ENCODE assay signal across 16 cellular contexts in genomic region chr5:41575110-41575779, GRCh38.
DNase-seq lines count a peak whose midpoint lies in the region; ATAC-seq and TF ChIP-seq lines count a peak whose summit lies in the region.
"Had no signal": no experiment of that assay in that cellular context is flagged by ENCODE, and none has a peak within 500 bp of the region (broad histone marks: within the 10 kb centered on the region; RNA-seq: fewer than 3 reads in every experiment).

No MANE protein-coding gene starts in this region.

- H3K4me1 ChIP-seq in BE2C: no peaks in the 10 kb centered on the region
- H3K4me1 ChIP-seq: Peyer's patch had no signal

- peak overlapping the region; percentile 84 for H3K27ac Mint-ChIP-seq in WTC11
- H3K27ac Mint-ChIP-seq: CD4-positive, alpha-beta memory T cell; T-helper 1 cell treated with Interleukin-12 subunit alpha and Interleukin-12 subunit beta and Interleukin-4 antibody, amounts not matched to agents 30 μg/mL and 1 μg/mL, for 36 hours had no signal

- H3K4me3 ChIP-seq in BE2C (ENCODE audit: low read depth, low read length): no peak overlapping the region
- no peak overlapping the region for H3K4me3 ChIP-seq in H7 (ENCODE audit: insufficient read depth, low read depth, low read length)
- H3K4me3 ChIP-seq: MG63, Peyer's patch had no signal

- H3K9me3 Mint-ChIP-seq in WTC11: peaks cover 21% of the 10 kb centered on the region

- CTCF ChIA-PET in WTC11 (lab: Charles Lee): no interaction called here

- H3K9me3 ChIP-seq in BE2C: no peaks in the 10 kb centered on the region
- H3K9me3 ChIP-seq: MG63, Peyer's patch had no signal

- H3K36me3 ChIP-seq in BE2C (no peaks in the 10 kb centered on the region), H7 (replicated peaks; ENCODE audit: control insufficient read depth, insufficient read depth, low read length) (no peaks in the 10 kb centered on the region)
- H3K36me3 ChIP-seq: MG63, Peyer's patch had no signal

- no peaks in the 10 kb centered on the region for H3K27me3 ChIP-seq in BE2C
- H3K27me3 ChIP-seq in H7 (ENCODE audit: control insufficient read depth, insufficient read depth, low read length): no peaks in the 10 kb centered on the region
- H3K27me3 ChIP-seq: MG63, Peyer's patch had no signal

- H3K36me3 Mint-ChIP-seq in WTC11: peaks cover 14% of the 10 kb centered on the region
- H3K36me3 Mint-ChIP-seq: CD4-positive, alpha-beta memory T cell had no signal

- H3K27me3 Mint-ChIP-seq in WTC11 (ENCODE audit: low read depth): peaks cover 3% of the 10 kb centered on the region; the same call in 1 of the 2 replicates

- DNase-seq in BE2C: peak; percentile 32
- DNase-seq in H7: peak; percentile 36
- DNase-seq in WTC11 (ENCODE audit: low spot score): peak; percentile 25
- peak; percentile 57 for DNase-seq in iPS-NIHi7 (ENCODE audit: extremely low spot score)
- DNase-seq: Calu3; CD4-positive, alpha-beta memory T cell; Karpas-422; MG63; NCI-H1092; NCI-H1694; Peyer's patch; Right ventricle myocardium superior had no signal

- ATAC-seq in WTC11 (peak; percentile 98), GM19397 (IDR thresholded peaks at IDR 0.05; ENCODE audit: unreplicated experiment) (no peak), GM21360 (IDR thresholded peaks at IDR 0.05; ENCODE audit: unreplicated experiment) (no peak), HG03095 (IDR thresholded peaks at IDR 0.05; ENCODE audit: unreplicated experiment) (no peak)

- peaks cover 30% of the 10 kb centered on the region for H3K4me1 Mint-ChIP-seq in WTC11
- H3K4me1 Mint-ChIP-seq: CD4-positive, alpha-beta memory T cell had no signal

- POLR2A ChIA-PET in WTC11 (lab: Charles Lee): no interaction called here

- TF ChIP-seq CTCF in BE2C (IDR thresholded peaks at IDR 0.05; ENCODE audit: low read depth, low read length) (no peak), WTC11 (IDR thresholded peaks at IDR 0.05) (no peak)

- H3K4me3 Mint-ChIP-seq in WTC11: no peak overlapping the region
- H3K4me3 Mint-ChIP-seq: CD4-positive, alpha-beta memory T cell; T-helper 1 cell treated with Interleukin-12 subunit alpha and Interleukin-12 subunit beta and Interleukin-4 antibody, amounts not matched to agents 30 μg/mL and 1 μg/mL, for 36 hours had no signal

TF ChIP-seq in WTC11, 78 proteins besides CTCF, POLR2A, EP300 and RAD21:
- TF ChIP-seq TEAD4 (CRISPR knock-in tag; IDR thresholded peaks at IDR 0.05) (no peak), TCF7 (CRISPR knock-in tag; IDR thresholded peaks at IDR 0.05; ENCODE audit: low read depth) (no peak), FOXK1 (CRISPR knock-in tag; IDR thresholded peaks at IDR 0.05) (no peak), ZNF317 (CRISPR knock-in tag; IDR thresholded peaks at IDR 0.05; ENCODE audit: borderline replicate concordance, low read depth) (no peak), SP1 (CRISPR knock-in tag; conservative IDR thresholded peaks at IDR 0.05) (no peak)
- TF ChIP-seq, protein P1, sequence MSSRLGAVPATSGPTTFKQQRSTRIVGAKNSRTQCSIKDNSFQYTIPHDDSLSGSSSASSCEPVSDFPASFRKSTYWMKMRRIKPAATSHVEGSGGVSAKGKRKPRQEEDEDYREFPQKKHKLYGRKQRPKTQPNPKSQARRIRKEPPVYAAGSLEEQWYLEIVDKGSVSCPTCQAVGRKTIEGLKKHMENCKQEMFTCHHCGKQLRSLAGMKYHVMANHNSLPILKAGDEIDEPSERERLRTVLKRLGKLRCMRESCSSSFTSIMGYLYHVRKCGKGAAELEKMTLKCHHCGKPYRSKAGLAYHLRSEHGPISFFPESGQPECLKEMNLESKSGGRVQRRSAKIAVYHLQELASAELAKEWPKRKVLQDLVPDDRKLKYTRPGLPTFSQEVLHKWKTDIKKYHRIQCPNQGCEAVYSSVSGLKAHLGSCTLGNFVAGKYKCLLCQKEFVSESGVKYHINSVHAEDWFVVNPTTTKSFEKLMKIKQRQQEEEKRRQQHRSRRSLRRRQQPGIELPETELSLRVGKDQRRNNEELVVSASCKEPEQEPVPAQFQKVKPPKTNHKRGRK (CRISPR knock-in tag; IDR thresholded peaks at IDR 0.05; ENCODE audit: borderline replicate concordance): no peak
- TF ChIP-seq, protein P2, sequence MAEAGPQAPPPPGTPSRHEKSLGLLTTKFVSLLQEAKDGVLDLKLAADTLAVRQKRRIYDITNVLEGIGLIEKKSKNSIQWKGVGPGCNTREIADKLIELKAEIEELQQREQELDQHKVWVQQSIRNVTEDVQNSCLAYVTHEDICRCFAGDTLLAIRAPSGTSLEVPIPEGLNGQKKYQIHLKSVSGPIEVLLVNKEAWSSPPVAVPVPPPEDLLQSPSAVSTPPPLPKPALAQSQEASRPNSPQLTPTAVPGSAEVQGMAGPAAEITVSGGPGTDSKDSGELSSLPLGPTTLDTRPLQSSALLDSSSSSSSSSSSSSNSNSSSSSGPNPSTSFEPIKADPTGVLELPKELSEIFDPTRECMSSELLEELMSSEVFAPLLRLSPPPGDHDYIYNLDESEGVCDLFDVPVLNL (CRISPR knock-in tag; IDR thresholded peaks at IDR 0.05; ENCODE audit: borderline replicate concordance, low read depth): no peak
